19 cellular contexts compared by ENCODE assay signal in the genomic region with DNA sequence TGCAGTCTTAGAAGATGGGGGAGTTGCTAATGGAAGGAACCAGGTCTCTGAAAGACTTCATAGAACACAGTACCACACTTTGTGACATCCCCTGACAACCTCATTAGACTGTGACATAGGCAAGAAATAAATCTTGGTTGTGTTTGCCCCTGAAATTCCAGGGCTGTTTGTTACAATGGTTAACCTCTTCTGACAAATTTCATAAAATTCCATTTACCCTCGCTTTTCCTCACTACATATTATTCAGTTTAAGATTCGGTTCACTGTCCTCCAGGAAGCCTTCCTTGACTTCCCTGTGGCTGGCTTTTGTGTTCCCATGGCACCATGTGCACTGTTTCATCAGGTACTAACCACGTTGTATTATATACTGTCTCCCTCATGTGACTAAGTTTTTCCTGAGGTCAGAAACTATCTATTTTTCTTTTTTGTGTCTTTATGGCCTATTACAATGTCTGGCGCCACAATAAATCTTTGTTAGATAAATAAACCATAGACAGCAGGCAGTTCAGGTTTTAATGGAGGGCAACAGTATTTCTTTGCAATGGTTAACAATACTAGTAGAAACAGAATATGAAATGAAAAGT. TPM values are rescaled to one million over a fixed set of nuclear protein-coding genes. Genes with fewer than 3 reads are reported as not detected.
DNase-seq lines count a peak whose midpoint lies in the region; ATAC-seq and TF ChIP-seq lines count a peak whose summit lies in the region.
"Had no signal": no experiment of that assay in that cellular context is flagged by ENCODE, and none has a peak within 500 bp of the region (broad histone marks: within the 10 kb centered on the region; RNA-seq: fewer than 3 reads in every experiment).

No MANE protein-coding gene starts in this region.

- WGBS in mammary epithelial cell (ENCODE audit: low coverage, missing lambda C conversion rate) = 59% methylated on average over 4 of the region's 4 CpGs
- WGBS in neuronal stem cell (ENCODE audit: extremely low coverage in 2 of 2, insufficient read length in 2 of 2, insufficient replicate concordance in 1 of 2), 2 donors = no CpG with 5 or more reads among the region's 4 CpGs

- no peak overlapping the region for H3K14ac ChIP-seq in neuronal stem cell (ENCODE audit: low read length)

- H4K8ac ChIP-seq in neuronal stem cell (ENCODE audit: low read depth, low read length) = no peak overlapping the region

- TF ChIP-seq CTCF in mammary epithelial cell (conservative IDR thresholded peaks at IDR 0.05 in 1 of 2, IDR thresholded peaks at IDR 0.05 in 1 of 2; ENCODE audit: extremely low read depth in 1 of 2, insufficient read depth in 1 of 2, low read depth in 1 of 2, low read length in 2 of 2) (no peak), breast epithelium (IDR thresholded peaks at IDR 0.05) (no peak), astrocyte of the spinal cord (IDR thresholded peaks at IDR 0.05; ENCODE audit: low read depth, low read length) (no peak), fibroblast of villous mesenchyme (IDR thresholded peaks at IDR 0.05; ENCODE audit: insufficient read depth, low read depth, low read length) (no peak)

- H3K36me3 ChIP-seq in mammary epithelial cell (ENCODE audit: insufficient read depth, low read length) = no peaks in the 10 kb centered on the region
- H3K36me3 ChIP-seq in breast epithelium = no peaks in the 10 kb centered on the region
- no peaks in the 10 kb centered on the region for H3K36me3 ChIP-seq in neuronal stem cell (replicated peaks in 1 of 2; ENCODE audit: control insufficient read depth in 2 of 2, insufficient read depth in 2 of 2, low read length in 2 of 2)
- H3K36me3 ChIP-seq: BLaER1 treated with 17β-estradiol and CSF1 and Interleukin-3, amounts not matched to agents 10 nM and 100 nM had no signal

- no peak overlapping the region for H4K91ac ChIP-seq in neuronal stem cell (ENCODE audit: low read depth, low read length, poor library complexity)

- no peak for TF ChIP-seq POLR2A in breast epithelium (IDR thresholded peaks at IDR 0.05)

- no peak overlapping the region for H2BK12ac ChIP-seq in neuronal stem cell (ENCODE audit: low read length)

- H3K23ac ChIP-seq in neuronal stem cell (ENCODE audit: low read depth, low read length, poor library complexity) = no peak overlapping the region

- H3K9me3 ChIP-seq in mammary epithelial cell (replicated peaks; ENCODE audit: insufficient read depth, low read length) (no peaks in the 10 kb centered on the region), breast epithelium (no peaks in the 10 kb centered on the region), neuronal stem cell (replicated peaks in 1 of 2; ENCODE audit: control insufficient read depth in 2 of 2, insufficient read depth in 1 of 2, low read depth in 1 of 2, low read length in 2 of 2) (no peaks in the 10 kb centered on the region)

- H2AK5ac ChIP-seq in neuronal stem cell (ENCODE audit: low read depth, low read length) = no peak overlapping the region

- ATAC-seq in GM19328 (IDR thresholded peaks at IDR 0.05; ENCODE audit: unreplicated experiment) = no peak
- ATAC-seq: Right ventricle myocardium inferior had no signal

- no peak overlapping the region for H3K4me3 ChIP-seq in mammary epithelial cell (replicated peaks in 1 of 3; ENCODE audit: insufficient read depth in 1 of 3, low read depth in 2 of 3, low read length in 3 of 3)
- no peak overlapping the region for H3K4me3 ChIP-seq in breast epithelium
- no peak overlapping the region for H3K4me3 ChIP-seq in astrocyte of the spinal cord (ENCODE audit: low read depth, low read length)
- no peak overlapping the region for H3K4me3 ChIP-seq in fibroblast of villous mesenchyme (ENCODE audit: low read depth, low read length)
- H3K4me3 ChIP-seq in neuronal stem cell (ENCODE audit: low read length in 2 of 2) = no peak overlapping the region
- H3K4me3 ChIP-seq: BLaER1 treated with 17β-estradiol and CSF1 and Interleukin-3, amounts not matched to agents 10 nM and 100 nM; SK-N-MC had no signal

- no peaks in the 10 kb centered on the region for H3K79me2 ChIP-seq in mammary epithelial cell (ENCODE audit: insufficient read depth, low read length)

- H3K27me3 ChIP-seq in mammary epithelial cell (ENCODE audit: insufficient read depth, low read length) = no peaks in the 10 kb centered on the region
- H3K27me3 ChIP-seq in breast epithelium = peaks cover 0 to 22% of the 10 kb centered on the region in 2 donors
- H3K27me3 ChIP-seq in neuronal stem cell (ENCODE audit: control insufficient read depth in 3 of 3, insufficient read depth in 3 of 3, low read depth in 1 of 3, low read length in 3 of 3) = no peaks in the 10 kb centered on the region

- no peak overlapping the region for H2BK120ac ChIP-seq in neuronal stem cell (ENCODE audit: low read depth, low read length)

- no peaks in the 10 kb centered on the region for H4K20me1 ChIP-seq in mammary epithelial cell (ENCODE audit: insufficient read depth, low read length)
- H4K20me1 ChIP-seq: BLaER1 treated with 17β-estradiol and CSF1 and Interleukin-3, amounts not matched to agents 10 nM and 100 nM had no signal

- no peak overlapping the region for H2BK15ac ChIP-seq in neuronal stem cell (ENCODE audit: low read length)

- H3K18ac ChIP-seq in neuronal stem cell (ENCODE audit: low read length) = no peak overlapping the region

- H3K27ac ChIP-seq in mammary epithelial cell (ENCODE audit: insufficient read depth, low read depth, low read length) = no peak overlapping the region
- no peak overlapping the region for H3K27ac ChIP-seq in breast epithelium
- H3K27ac ChIP-seq in neuronal stem cell (replicated peaks; ENCODE audit: low read length) = no peak overlapping the region
- H3K27ac ChIP-seq: BLaER1 treated with 17β-estradiol and CSF1 and Interleukin-3, amounts not matched to agents 10 nM and 100 nM; SK-N-MC had no signal

- H3K4me2 ChIP-seq in mammary epithelial cell (ENCODE audit: insufficient read depth, low read depth, low read length) = no peak overlapping the region
- no peak overlapping the region for H3K4me2 ChIP-seq in neuronal stem cell (ENCODE audit: insufficient read depth, low read length, poor library complexity, severe bottlenecking)
- H3K4me2 ChIP-seq: BLaER1 treated with 17β-estradiol and CSF1 and Interleukin-3, amounts not matched to agents 10 nM and 100 nM had no signal

- no peaks in the 10 kb centered on the region for H3K79me1 ChIP-seq in neuronal stem cell (ENCODE audit: low read depth, low read length)

- H3K4ac ChIP-seq in neuronal stem cell (ENCODE audit: low read length) = no peak overlapping the region

- DNase-seq in mammary epithelial cell = no peak
- no peak for DNase-seq in breast epithelium (ENCODE audit: low spot score in 2 of 2)
- peak; percentile 29 for DNase-seq in astrocyte of the spinal cord (ENCODE audit: low read depth, low spot score)
- peak; percentile 8 for DNase-seq in fibroblast of villous mesenchyme (ENCODE audit: low read depth)
- DNase-seq in NCI-H1105 treated with DMSO at 0.1 percent for 48 hours (lab: John Stamatoyannopoulos, UW) = no peak
- no peak for DNase-seq in neuronal stem cell (ENCODE audit: low spot score)
- no peak for DNase-seq in cerebellar nuclear complex (lab: John Stamatoyannopoulos, UW)
- DNase-seq: 8988T, DMS 273 treated with DMSO at 0.1 percent for 48 hours, Kasumi-1, NCI-H1436 treated with DMSO at 0.1 percent for 48 hours, NCI-H2081 treated with DMSO at 0.1 percent for 48 hours, NCI-H2227 treated with DMSO at 0.1 percent for 48 hours, NCI-H526 had no signal

- H2BK5ac ChIP-seq in neuronal stem cell (ENCODE audit: low read length) = no peak overlapping the region

- peak overlapping the region; percentile 8 for H2AFZ ChIP-seq in mammary epithelial cell (ENCODE audit: low read depth, low read length)
- no peak overlapping the region for H2AFZ ChIP-seq in neuronal stem cell (ENCODE audit: low read length)

- dilution Hi-C loops in mammary epithelial cell (cut with HindIII; ENCODE audit: low sequenced_read_pairs) = no loop called here

- intact Hi-C loops in mammary epithelial cell (cut with micrococcal nuclease) (no loop called here), breast epithelium (cut with DNase I; ENCODE audit: low total_unique reads) (no loop called here)

- CTCF ChIA-PET in mammary epithelial cell (lab: Charles Lee; ENCODE audit: low non-redundant PET) = no interaction called here

- in situ Hi-C loops in mammary epithelial cell (cut with MboI; ENCODE audit: low sequenced_read_pairs in 2 of 2) = loop anchor here in 1 of 2 donors (25.0 kb wide), 1 partner anchor 222 kb away; no protein-coding TSS in a partner anchor
- in situ Hi-C loops in astrocyte of the spinal cord (cut with HindIII; ENCODE audit: low sequenced_read_pairs) = no loop called here

- BruUV-seq in mammary epithelial cell (replicated peaks; lab: Mats Ljungman, UMichigan) = no TSS peak

- no peak overlapping the region for H3K9ac ChIP-seq in mammary epithelial cell (ENCODE audit: insufficient read depth, low read length)
- no peak overlapping the region for H3K9ac ChIP-seq in neuronal stem cell (ENCODE audit: low read depth, low read length, poor library complexity)
- H3K9ac ChIP-seq: BLaER1 treated with 17β-estradiol and CSF1 and Interleukin-3, amounts not matched to agents 10 nM and 100 nM had no signal

- H3K4me1 ChIP-seq in mammary epithelial cell (ENCODE audit: insufficient read depth, low read length) (peaks cover 30% of the 10 kb centered on the region), breast epithelium (no peaks in the 10 kb centered on the region), neuronal stem cell (ENCODE audit: control insufficient read depth in 2 of 2, insufficient read depth in 1 of 2, low read depth in 1 of 2, low read length in 2 of 2) (peaks cover 3 to 19% of the 10 kb centered on the region in 2 donors)

RNA-seq across cellular contexts. Expression of gene ATXN3L, which starts 54.2 kb away (rescaled TPM):
- not detected for total RNA-seq in mammary epithelial cell
- polyA plus RNA-seq in mammary epithelial cell = not detected
- polyA minus RNA-seq in mammary epithelial cell = not detected
- not detected for total RNA-seq in breast epithelium
- total RNA-seq in fibroblast of villous mesenchyme = not detected in 2 replicates
- not detected for polyA plus RNA-seq in neuronal stem cell (2013, experiment 1 of 2)
- not detected for polyA plus RNA-seq in neuronal stem cell (2013, experiment 2 of 2)
- total RNA-seq: H4, Right ventricle myocardium inferior had no signal

Comparison
In these comparisons a context has a peak if more than half of its experiments do, and no peak if none do; other contexts are left out.
1. DNase-seq: peak in astrocyte of the spinal cord (single experiment) and fibroblast of villous mesenchyme (single experiment); none in mammary epithelial cell (single experiment), breast epithelium (0 of 2), NCI-H1105 treated with DMSO at 0.1 percent for 48 hours (single experiment), neuronal stem cell (single experiment) and cerebellar nuclear complex (0 of 2).